In the genomic region with DNA sequence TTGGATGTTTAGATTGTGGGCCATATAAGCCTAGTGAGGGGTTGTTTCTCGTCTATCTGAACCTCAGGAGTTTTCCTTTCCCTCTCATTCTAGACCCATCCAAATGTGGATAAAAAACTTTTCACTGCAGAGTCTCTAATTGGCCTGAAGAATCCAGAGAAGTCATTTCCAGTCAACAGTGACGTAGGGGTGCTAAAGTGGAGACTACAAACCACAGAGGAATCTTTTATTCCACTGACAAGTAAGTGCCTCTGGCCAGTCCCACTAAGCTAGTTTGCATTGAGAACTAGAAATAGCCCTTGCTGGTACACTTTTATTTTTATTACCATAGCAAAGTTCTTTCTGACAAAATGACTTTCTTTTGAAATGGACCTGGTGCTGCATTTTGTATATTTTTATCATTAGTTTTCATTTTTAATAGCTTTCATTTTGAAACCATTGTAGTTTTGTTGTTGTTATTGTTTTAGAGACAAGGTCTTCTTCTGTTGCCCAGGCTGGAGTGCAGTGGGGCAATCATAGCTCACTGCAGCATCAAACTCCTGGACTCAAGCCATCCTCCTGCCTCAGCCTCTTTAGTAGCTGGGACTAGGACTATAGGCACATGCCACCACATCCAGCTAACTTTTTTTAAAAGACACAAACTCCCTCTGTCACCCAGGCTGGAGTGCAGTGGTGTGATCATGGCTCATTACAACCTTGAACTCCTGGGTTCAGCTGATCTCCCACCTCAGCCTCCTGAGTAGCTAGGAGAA, we compare ENCODE assay signal across 1 cellular context.
TF ChIP-seq lines count a peak whose summit lies in the region.

No MANE protein-coding gene starts in this region.

TF ChIP-seq in SK-N-SH, 30 proteins besides CTCF, POLR2A, EP300 and RAD21 (continued from another document):
- TF ChIP-seq, protein P1, sequence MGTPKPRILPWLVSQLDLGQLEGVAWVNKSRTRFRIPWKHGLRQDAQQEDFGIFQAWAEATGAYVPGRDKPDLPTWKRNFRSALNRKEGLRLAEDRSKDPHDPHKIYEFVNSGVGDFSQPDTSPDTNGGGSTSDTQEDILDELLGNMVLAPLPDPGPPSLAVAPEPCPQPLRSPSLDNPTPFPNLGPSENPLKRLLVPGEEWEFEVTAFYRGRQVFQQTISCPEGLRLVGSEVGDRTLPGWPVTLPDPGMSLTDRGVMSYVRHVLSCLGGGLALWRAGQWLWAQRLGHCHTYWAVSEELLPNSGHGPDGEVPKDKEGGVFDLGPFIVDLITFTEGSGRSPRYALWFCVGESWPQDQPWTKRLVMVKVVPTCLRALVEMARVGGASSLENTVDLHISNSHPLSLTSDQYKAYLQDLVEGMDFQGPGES (IDR thresholded peaks at IDR 0.05; ENCODE audit: low read depth, low read length): no peak
- no peak for TF ChIP-seq MXI1 (IDR thresholded peaks at IDR 0.05; ENCODE audit: low read depth, low read length)
- no peak for TF ChIP-seq NRF1 (IDR thresholded peaks at IDR 0.05; ENCODE audit: low read depth, low read length)
- TF ChIP-seq TCF12 (IDR thresholded peaks at IDR 0.05): no peak
- no peak for TF ChIP-seq EZH2phosphoT487 (IDR thresholded peaks at IDR 0.05; ENCODE audit: borderline replicate concordance, low read depth)
- no peak for TF ChIP-seq TAF1 (IDR thresholded peaks at IDR 0.05; ENCODE audit: borderline replicate concordance, low read depth, low read length)
- no peak for TF ChIP-seq CHD2 (IDR thresholded peaks at IDR 0.05; ENCODE audit: low read length, partially characterized antibody)
- TF ChIP-seq TEAD4 (IDR thresholded peaks at IDR 0.05; ENCODE audit: borderline replicate concordance, insufficient read depth): no peak
- TF ChIP-seq SIN3A (IDR thresholded peaks at IDR 0.05; ENCODE audit: borderline replicate concordance, low read depth, low read length): no peak
- no peak for TF ChIP-seq RFX5 (IDR thresholded peaks at IDR 0.05; ENCODE audit: low read length)
- TF ChIP-seq GATA2 (CRISPR knock-in tag; IDR thresholded peaks at IDR 0.05): no peak
- TF ChIP-seq SMC3 (IDR thresholded peaks at IDR 0.05; ENCODE audit: low read depth, low read length): no peak
- no peak for TF ChIP-seq NFIC (IDR thresholded peaks at IDR 0.05; ENCODE audit: borderline replicate concordance)
- TF ChIP-seq YY1 (IDR thresholded peaks at IDR 0.05; ENCODE audit: low read depth): no peak
- TF ChIP-seq USF2 (IDR thresholded peaks at IDR 0.05; ENCODE audit: borderline replicate concordance, low read depth, low read length): no peak
